ENCODE assay signal across 8 cellular contexts in the genomic region with DNA sequence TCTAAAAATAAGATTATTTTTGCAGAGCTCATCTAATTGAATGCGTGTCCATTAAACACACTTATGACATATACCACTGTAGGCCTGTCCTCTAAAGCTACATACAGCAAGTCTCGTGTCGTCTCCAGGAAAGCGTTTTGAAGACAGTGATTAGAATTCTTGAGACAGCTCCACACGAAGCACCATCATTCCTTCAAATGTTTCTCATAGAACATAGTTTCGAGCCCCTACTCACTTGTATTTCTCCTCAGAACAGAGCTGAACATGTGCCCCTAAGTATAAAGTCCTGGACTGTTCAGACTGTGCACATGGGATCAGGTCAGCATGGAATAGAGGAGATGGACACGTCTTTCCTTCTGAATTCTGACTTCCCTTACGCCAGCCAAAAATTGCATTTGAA.
"Had no signal": no experiment of that assay in that cellular context is flagged by ENCODE, and none has a peak within 500 bp of the region (broad histone marks: within the 10 kb centered on the region; RNA-seq: fewer than 3 reads in every experiment).

No MANE protein-coding gene starts in this region.

- DNase-seq: IMR-90, KBM-7, KG1 had no signal

- H3K4me3 Mint-ChIP-seq: IgD-negative memory B cell had no signal

- H3K27ac Mint-ChIP-seq: IgD-negative memory B cell had no signal

- H3K36me3 Mint-ChIP-seq: IgD-negative memory B cell had no signal

- ATAC-seq: HepG2, K562 had no signal

- FAIRE-seq: HepG2, HTR-8/SVneo, K562 had no signal

- H3K4me1 Mint-ChIP-seq: IgD-negative memory B cell had no signal

- H3K4me3 ChIP-seq: K562 had no signal

- H3K27ac ChIP-seq: HL-60 had no signal
